1 cellular context compared by ENCODE assay signal in genomic region chr11:121570453-121570852, GRCh38.
TF ChIP-seq lines count a peak whose summit lies in the region.

No MANE protein-coding gene starts in this region.

TF ChIP-seq in liver, 16 proteins besides CTCF, POLR2A, EP300 and RAD21 (continued from another document):
- TF ChIP-seq ZBTB33 (IDR thresholded peaks at IDR 0.05) (peak; percentile 47), SP1 (IDR thresholded peaks at IDR 0.05) (peak; percentile 24)
